Comparison of ENCODE assay signal across 30 cellular contexts in the genomic region with DNA sequence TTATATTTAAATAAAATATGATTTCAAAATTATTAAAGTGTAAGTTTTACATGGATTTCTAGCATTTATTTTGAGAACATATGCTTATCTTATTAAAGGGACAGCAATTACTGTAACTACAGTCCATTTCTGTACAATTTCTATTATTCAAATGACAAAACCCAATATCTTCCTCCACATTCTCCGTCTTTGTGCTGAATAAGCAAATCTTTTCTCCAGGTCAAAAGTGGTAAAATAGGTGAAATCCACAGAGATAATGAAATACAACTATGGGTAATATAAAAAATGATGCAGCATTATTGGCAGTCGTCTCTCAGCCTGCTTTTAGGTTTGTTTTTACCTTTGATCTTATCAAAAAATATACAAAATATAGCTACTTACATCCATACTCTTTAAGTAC.
"Had no signal": no experiment of that assay in that cellular context is flagged by ENCODE, and none has a peak within 500 bp of the region (broad histone marks: within the 10 kb centered on the region; RNA-seq: fewer than 3 reads in every experiment).

No MANE protein-coding gene starts in this region.

- H3K27ac ChIP-seq: ovary, parathyroid adenoma, psoas muscle, skin epidermis, stomach, thoracic aorta, thyroid gland, tibial nerve, upper lobe of left lung, vagina had no signal

- H3K9me3 ChIP-seq: psoas muscle, stomach, thoracic aorta, thyroid gland, tibial nerve, upper lobe of left lung, vagina had no signal

- DNase-seq: naive thymus-derived CD8-positive, alpha-beta T cell; nephron progenitor cell; occipital lobe; ovary; posterior cingulate gyrus; psoas muscle; right cardiac atrium; stimulated activated CD4-positive, alpha-beta T cell treated with anti-CD3 and anti-CD28 coated beads, Interleukin-15, amount 100 ng/mL, for 24 hours; stimulated activated CD4-positive, alpha-beta T cell treated with anti-CD3 and anti-CD28 coated beads, Interleukin-2, amount 100 ng/mL, for 24 hours; stimulated activated CD4-positive, alpha-beta T cell treated with anti-CD3 and anti-CD28 coated beads, Interleukin-2, amount 100 ng/mL, for 48 hours; stimulated activated CD4-positive, alpha-beta T cell treated with anti-CD3 and anti-CD28 coated beads, Interleukin-4, amount 100 ng/mL, for 24 hours; stimulated activated naive B cell treated with anti-CD40 and anti-IgM and Interleukin-4, amounts not matched to agents 10 μg/mL and 1 μg/mL and 100 μg/mL, for 72 hours; stimulated activated naive CD4-positive, alpha-beta T cell treated with Interleukin-2 at 50 U/mL for 16 hours; stomach; thyroid gland; trophoblast cell; upper lobe of left lung had no signal

- H3K27ac Mint-ChIP-seq: naive thymus-derived CD8-positive, alpha-beta T cell; natural killer cell treated with Interleukin-12 subunit alpha and Interleukin-12 subunit beta and Interleukin-15 and Interleukin-18, amount 100 ng/mL, for 72 hours; nephron progenitor cell; progenitor cell of endocrine pancreas; stimulated activated effector memory CD8-positive, alpha-beta T cell treated with anti-CD3 and anti-CD28 coated beads, Interleukin-12 subunit alpha, Interleukin-12 subunit beta, amount 100 ng/mL, for 72 hours; stimulated activated naive B cell treated with anti-CD40 and anti-IgM and Interleukin-4, amounts not matched to agents 10 μg/mL and 1 μg/mL and 100 μg/mL, for 72 hours; stimulated activated naive CD8-positive, alpha-beta T cell treated with anti-CD3 and anti-CD28 coated beads, Interleukin-15, Interleukin-2, amounts not matched to agents 100 ng/mL and 50 ng/mL, for 24 hours had no signal

- H2AFZ ChIP-seq: parathyroid adenoma had no signal

- H3K36me3 ChIP-seq: ovary, stomach, thoracic aorta, thyroid gland, tibial nerve, upper lobe of left lung, vagina had no signal

- FAIRE-seq: urothelium cell line had no signal

- H3K4me3 Mint-ChIP-seq: naive thymus-derived CD8-positive, alpha-beta T cell; natural killer cell treated with Interleukin-12 subunit alpha and Interleukin-12 subunit beta and Interleukin-15 and Interleukin-18, amount 100 ng/mL, for 72 hours; nephron progenitor cell; neural crest cell; stimulated activated effector memory CD8-positive, alpha-beta T cell treated with anti-CD3 and anti-CD28 coated beads, Interleukin-12 subunit alpha, Interleukin-12 subunit beta, amount 100 ng/mL, for 72 hours; stimulated activated naive B cell treated with anti-CD40 and anti-IgM and Interleukin-4, amounts not matched to agents 10 μg/mL and 1 μg/mL and 100 μg/mL, for 72 hours; stimulated activated naive CD8-positive, alpha-beta T cell treated with anti-CD3 and anti-CD28 coated beads, Interleukin-15, Interleukin-2, amounts not matched to agents 100 ng/mL and 50 ng/mL, for 24 hours had no signal

- H3K4me2 ChIP-seq: smooth muscle cell had no signal

- H3K4me3 ChIP-seq: ovary, psoas muscle, skin epidermis, smooth muscle cell, stomach, thoracic aorta, thyroid gland, tibial nerve, upper lobe of left lung, vagina had no signal

- H3K9ac ChIP-seq: parathyroid adenoma had no signal

- H3K79me2 ChIP-seq: parathyroid adenoma had no signal

- ATAC-seq: naive thymus-derived CD8-positive, alpha-beta T cell; natural killer cell treated with Interleukin-12 subunit alpha and Interleukin-12 subunit beta and Interleukin-15 and Interleukin-18, amount 100 ng/mL, for 72 hours; psoas muscle; right cardiac atrium; sciatic nerve; stimulated activated effector memory CD8-positive, alpha-beta T cell treated with anti-CD3 and anti-CD28 coated beads, Interleukin-12 subunit alpha, Interleukin-12 subunit beta, amount 100 ng/mL, for 72 hours; stimulated activated naive B cell treated with anti-CD40 and anti-IgM and Interleukin-4, amounts not matched to agents 10 μg/mL and 1 μg/mL and 100 μg/mL, for 72 hours had no signal

- H3K9me3 Mint-ChIP-seq: natural killer cell treated with Interleukin-12 subunit alpha and Interleukin-12 subunit beta and Interleukin-15 and Interleukin-18, amount 100 ng/mL, for 72 hours; neural crest cell; stimulated activated effector memory CD8-positive, alpha-beta T cell treated with anti-CD3 and anti-CD28 coated beads, Interleukin-12 subunit alpha, Interleukin-12 subunit beta, amount 100 ng/mL, for 72 hours; stimulated activated naive B cell treated with anti-CD40 and anti-IgM and Interleukin-4, amounts not matched to agents 10 μg/mL and 1 μg/mL and 100 μg/mL, for 72 hours; stimulated activated naive CD8-positive, alpha-beta T cell treated with anti-CD3 and anti-CD28 coated beads, Interleukin-15, Interleukin-2, amounts not matched to agents 100 ng/mL and 50 ng/mL, for 24 hours had no signal

- H3K4me1 Mint-ChIP-seq: naive thymus-derived CD8-positive, alpha-beta T cell; stimulated activated effector memory CD8-positive, alpha-beta T cell treated with anti-CD3 and anti-CD28 coated beads, Interleukin-12 subunit alpha, Interleukin-12 subunit beta, amount 100 ng/mL, for 72 hours; stimulated activated naive B cell treated with anti-CD40 and anti-IgM and Interleukin-4, amounts not matched to agents 10 μg/mL and 1 μg/mL and 100 μg/mL, for 72 hours had no signal

- H3K36me3 Mint-ChIP-seq: naive thymus-derived CD8-positive, alpha-beta T cell; natural killer cell treated with Interleukin-12 subunit alpha and Interleukin-12 subunit beta and Interleukin-15 and Interleukin-18, amount 100 ng/mL, for 72 hours; stimulated activated effector memory CD8-positive, alpha-beta T cell treated with anti-CD3 and anti-CD28 coated beads, Interleukin-12 subunit alpha, Interleukin-12 subunit beta, amount 100 ng/mL, for 72 hours; stimulated activated naive B cell treated with anti-CD40 and anti-IgM and Interleukin-4, amounts not matched to agents 10 μg/mL and 1 μg/mL and 100 μg/mL, for 72 hours had no signal

- H3K27me3 ChIP-seq: ovary, thyroid gland, tibial nerve, upper lobe of left lung, vagina had no signal

- H3K4me1 ChIP-seq: parathyroid adenoma, psoas muscle, stomach, tibial nerve, vagina had no signal
